11 cellular contexts compared by ENCODE assay signal in genomic region chr7:6531492-6532279, GRCh38. TPM values are rescaled to one million over a fixed set of nuclear protein-coding genes. Genes with fewer than 3 reads are reported as not detected.
DNase-seq lines count a peak whose midpoint lies in the region; ATAC-seq and TF ChIP-seq lines count a peak whose summit lies in the region.
"Had no signal": no experiment of that assay in that cellular context is flagged by ENCODE, and none has a peak within 500 bp of the region (broad histone marks: within the 10 kb centered on the region; RNA-seq: fewer than 3 reads in every experiment).

No MANE protein-coding gene starts in this region.

- no peaks in the 10 kb centered on the region for H3K36me3 ChIP-seq in CD4-positive, alpha-beta memory T cell (ENCODE audit: insufficient read depth, low read length)
- H3K36me3 ChIP-seq in HAP-1 (replicated peaks) (no peaks in the 10 kb centered on the region), ascending aorta (no peaks in the 10 kb centered on the region)
- H3K36me3 ChIP-seq: neutrophil had no signal

- peaks cover 14% of the 10 kb centered on the region for H3K4me1 ChIP-seq in CD4-positive, alpha-beta memory T cell (ENCODE audit: insufficient read depth, low read length)
- H3K4me1 ChIP-seq in HAP-1: peaks cover 2% of the 10 kb centered on the region; the same call in 1 of the 2 replicates
- H3K4me1 ChIP-seq in ascending aorta: peaks cover 0 to 2% of the 10 kb centered on the region in 2 donors

- CTCF ChIA-PET in CD4-positive, alpha-beta memory T cell (lab: Charles Lee; ENCODE audit: partially characterized antibody): interaction anchor here (1.9 kb wide), 1 partner anchor 8 kb away, joined by 4 read pairs; no protein-coding TSS in a partner anchor

- no peaks in the 10 kb centered on the region for H3K36me3 Mint-ChIP-seq in CD4-positive, alpha-beta memory T cell
- no peaks in the 10 kb centered on the region for H3K36me3 Mint-ChIP-seq in activated naive CD8-positive, alpha-beta T cell treated with anti-CD3 and anti-CD28 coated beads, Interleukin-2, amount 50 U/mL, for 24 hours (ENCODE audit: low read depth)
- H3K36me3 Mint-ChIP-seq in natural killer cell: no peaks in the 10 kb centered on the region

- ATAC-seq in activated naive CD8-positive, alpha-beta T cell treated with anti-CD3 and anti-CD28 coated beads, Interleukin-2, amount 50 U/mL, for 24 hours: peak; percentile 44
- ATAC-seq in natural killer cell (no peak), GM21367 (IDR thresholded peaks at IDR 0.05; ENCODE audit: unreplicated experiment) (no peak)

- no peaks in the 10 kb centered on the region for H3K9me3 ChIP-seq in CD4-positive, alpha-beta memory T cell (ENCODE audit: control insufficient read depth in 1 of 2, low read length in 2 of 2)
- H3K9me3 ChIP-seq in HAP-1 (no peaks in the 10 kb centered on the region), ascending aorta (no peaks in the 10 kb centered on the region)
- H3K9me3 ChIP-seq: neutrophil had no signal

- intact Hi-C loops in CD4-positive, alpha-beta memory T cell (cut with micrococcal nuclease): no loop called here
- intact Hi-C loops in natural killer cell (cut with micrococcal nuclease) (no loop called here), ascending aorta (cut with DNase I) (no loop called here)

- in situ Hi-C loops in HAP-1 (cut with MboI; ENCODE audit: low sequenced_read_pairs): no loop called here

- TF ChIP-seq CTCF in natural killer cell (IDR thresholded peaks at IDR 0.05): no peak
- no peak for TF ChIP-seq CTCF in ascending aorta (IDR thresholded peaks at IDR 0.05)

- H3K27ac ChIP-seq in CD4-positive, alpha-beta memory T cell (ENCODE audit: low read depth, low read length): no peak overlapping the region
- H3K27ac ChIP-seq in ascending aorta: no peak overlapping the region
- H3K27ac ChIP-seq: neutrophil had no signal

- POLR2A ChIA-PET in CD4-positive, alpha-beta memory T cell (lab: Charles Lee; ENCODE audit: partially characterized antibody): no interaction called here

- no peak for DNase-seq in CD4-positive, alpha-beta memory T cell
- DNase-seq in HAP-1 (ENCODE audit: low spot score in 2 of 2) (no peak), natural killer cell (no peak), activated gamma-delta T cell (lab: John Stamatoyannopoulos, UW) (no peak), ascending aorta (ENCODE audit: low spot score in 2 of 2) (no peak), medulla oblongata (ENCODE audit: extremely low spot score) (no peak)
- no peak for DNase-seq in activated naive CD8-positive, alpha-beta T cell treated with anti-CD3 and anti-CD28 coated beads, Interleukin-2, amount 50 U/mL, for 24 hours

- H3K4me3 ChIP-seq in CD4-positive, alpha-beta memory T cell (ENCODE audit: low read length in 2 of 2): no peak overlapping the region
- H3K4me3 ChIP-seq in HAP-1 (peak overlapping the region; percentile 90), ascending aorta (no peak overlapping the region)

- peaks cover 3% of the 10 kb centered on the region for H3K27me3 ChIP-seq in CD4-positive, alpha-beta memory T cell (ENCODE audit: insufficient read depth, low read length)
- H3K27me3 ChIP-seq in HAP-1 (ENCODE audit: low read depth) (no peaks in the 10 kb centered on the region), ascending aorta (peaks cover 16% of the 10 kb centered on the region)

- H3K9me3 Mint-ChIP-seq in CD4-positive, alpha-beta memory T cell: no peaks in the 10 kb centered on the region
- H3K9me3 Mint-ChIP-seq in activated naive CD8-positive, alpha-beta T cell treated with anti-CD3 and anti-CD28 coated beads, Interleukin-2, amount 50 U/mL, for 24 hours: no peaks in the 10 kb centered on the region
- H3K9me3 Mint-ChIP-seq in natural killer cell: no peaks in the 10 kb centered on the region

- H3K27ac Mint-ChIP-seq in CD4-positive, alpha-beta memory T cell: no peak overlapping the region
- H3K27ac Mint-ChIP-seq in activated naive CD8-positive, alpha-beta T cell treated with anti-CD3 and anti-CD28 coated beads, Interleukin-2, amount 50 U/mL, for 24 hours: no peak overlapping the region
- H3K27ac Mint-ChIP-seq in natural killer cell: no peak overlapping the region

- peak overlapping the region in 7 of 8 donors; percentile 51 to 80 (median 61) for H3K4me3 Mint-ChIP-seq in CD4-positive, alpha-beta memory T cell
- peak overlapping the region; percentile 74 for H3K4me3 Mint-ChIP-seq in activated naive CD8-positive, alpha-beta T cell treated with anti-CD3 and anti-CD28 coated beads, Interleukin-2, amount 50 U/mL, for 24 hours
- peak overlapping the region; percentile 47 for H3K4me3 Mint-ChIP-seq in natural killer cell

- peaks cover 7 to 22% of the 10 kb centered on the region in 2 donors for H3K27me3 Mint-ChIP-seq in CD4-positive, alpha-beta memory T cell
- peaks cover 38% of the 10 kb centered on the region for H3K27me3 Mint-ChIP-seq in activated naive CD8-positive, alpha-beta T cell treated with anti-CD3 and anti-CD28 coated beads, Interleukin-2, amount 50 U/mL, for 24 hours
- peaks cover 10 to 35% of the 10 kb centered on the region in 2 donors for H3K27me3 Mint-ChIP-seq in natural killer cell (ENCODE audit: low read depth in 2 of 2)

- peaks cover 10 to 24% (median 13%) of the 10 kb centered on the region in 4 donors for H3K4me1 Mint-ChIP-seq in CD4-positive, alpha-beta memory T cell
- H3K4me1 Mint-ChIP-seq in activated naive CD8-positive, alpha-beta T cell treated with anti-CD3 and anti-CD28 coated beads, Interleukin-2, amount 50 U/mL, for 24 hours: peaks cover 37% of the 10 kb centered on the region
- H3K4me1 Mint-ChIP-seq in natural killer cell: peaks cover 13 to 27% of the 10 kb centered on the region in 2 donors

RNA-seq across cellular contexts. Expression of gene GRID2IP, which starts 19.6 kb away (rescaled TPM):
- under 1 TPM; 0.47 to 0.81 TPM for total RNA-seq in CD4-positive, alpha-beta memory T cell
- polyA plus RNA-seq in CD4-positive, alpha-beta memory T cell: under 1 TPM; 0.04 to 0.10 TPM
- under 1 TPM; 0.39 to 0.45 (median 0.40) TPM for total RNA-seq in natural killer cell
- total RNA-seq in ascending aorta: not detected
- total RNA-seq: glomerular endothelial cell, HT-29 had no signal

RNA-seq across cellular contexts. Expression of gene ZDHHC4, which starts 45.6 kb away (rescaled TPM):
- 10 to 100 TPM; 31.6 to 31.9 TPM for total RNA-seq in CD4-positive, alpha-beta memory T cell
- polyA plus RNA-seq in CD4-positive, alpha-beta memory T cell: 10 to 100 TPM; 52.2 to 80.8 TPM
- total RNA-seq in natural killer cell: 10 to 100 TPM; 29.4 to 37.6 (median 35.3) TPM
- 5.1 TPM for total RNA-seq in ascending aorta

RNA-seq across cellular contexts. Expression of gene KDELR2, which starts 47.7 kb away (rescaled TPM):
- total RNA-seq in CD4-positive, alpha-beta memory T cell: 10 to 100 TPM; 41.1 to 46.4 TPM
- polyA plus RNA-seq in CD4-positive, alpha-beta memory T cell: 10 to 100 TPM; 51.6 to 54.3 TPM
- 10 to 100 TPM; 56.2 to 60.2 (median 58.5) TPM for total RNA-seq in natural killer cell
- total RNA-seq in ascending aorta: 105 TPM

RNA-seq across cellular contexts. Expression of gene INTS15, which starts 58.1 kb away (rescaled TPM):
- total RNA-seq in CD4-positive, alpha-beta memory T cell: 10 to 100 TPM; 56.6 to 62.1 TPM
- 10 to 100 TPM; 25.4 to 37.5 TPM for polyA plus RNA-seq in CD4-positive, alpha-beta memory T cell
- 10 to 100 TPM; 47.5 to 70.1 (median 60.7) TPM for total RNA-seq in natural killer cell
- 15.2 TPM for total RNA-seq in ascending aorta
